21 cellular contexts compared by ENCODE assay signal in genomic region chr5:60018091-60018490, GRCh38.
"Had no signal": no experiment of that assay in that cellular context is flagged by ENCODE, and none has a peak within 500 bp of the region (broad histone marks: within the 10 kb centered on the region; RNA-seq: fewer than 3 reads in every experiment).

No MANE protein-coding gene starts in this region.

- DNase-seq: IMR-90, Karpas-422, KG1, MM.1S, NCI-H1092 treated with DMSO at 0.1 percent for 48 hours, NCI-H1436, NCI-H187, NCI-H2029, NCI-H2081 treated with DMSO at 0.1 percent for 48 hours, NCI-H2171, NCI-H226, NCI-H446, NCI-H510A, NCI-H524 treated with DMSO at 0.1 percent for 48 hours, NCI-H69, NCI-H774, SHP77, SK-N-SH, SW 1271, T-cell had no signal

- ATAC-seq: HepG2, T-cell had no signal
